In the genomic region with DNA sequence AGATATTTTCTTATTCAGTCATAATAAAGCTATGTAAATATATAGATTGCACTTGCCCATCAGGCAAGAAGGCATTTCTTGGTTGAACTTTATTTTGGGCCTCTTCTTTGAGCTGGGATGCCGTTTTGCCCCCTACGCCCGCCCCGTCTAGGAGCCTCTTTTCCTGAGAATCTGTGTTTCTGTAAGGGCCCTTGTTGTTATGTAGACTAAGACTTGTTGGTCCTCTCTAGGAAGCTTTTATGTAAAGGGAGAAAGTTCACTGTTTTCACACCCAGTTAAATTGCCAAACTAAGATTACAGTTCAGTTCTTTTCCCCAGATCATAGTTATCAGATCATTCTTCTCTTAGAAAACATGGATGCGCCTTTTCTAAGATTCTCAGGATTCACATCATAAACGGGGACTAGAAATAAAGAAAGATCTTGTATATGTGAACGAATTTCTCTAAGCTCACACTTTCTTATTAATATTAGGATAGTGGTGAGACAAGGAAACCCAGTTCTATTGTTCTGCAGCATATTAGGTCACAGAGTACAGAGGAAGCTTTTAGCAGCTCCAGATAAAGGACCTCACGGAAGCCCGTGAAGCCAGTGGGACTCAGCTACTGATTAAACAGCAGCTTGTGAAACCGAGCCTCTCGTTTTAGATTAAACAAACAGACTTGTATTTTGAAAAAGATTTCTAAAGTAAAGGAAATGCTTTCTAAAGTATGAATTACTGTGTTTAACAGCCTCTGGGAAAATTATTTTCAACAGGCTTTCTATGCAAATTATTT, we compare ENCODE assay signal across 4 cellular contexts.
TF ChIP-seq lines count a peak whose summit lies in the region.

No MANE protein-coding gene starts in this region.

TF ChIP-seq in SK-N-SH, 30 proteins besides CTCF, POLR2A, EP300 and RAD21:
- TF ChIP-seq TAF1 (IDR thresholded peaks at IDR 0.05; ENCODE audit: borderline replicate concordance, low read depth, low read length) (no peak), GATA2 (CRISPR knock-in tag; IDR thresholded peaks at IDR 0.05) (peak; percentile 13; the same call in 1 of the 2 replicates), TEAD4 (IDR thresholded peaks at IDR 0.05; ENCODE audit: borderline replicate concordance, insufficient read depth) (no peak), POLR2AphosphoS5 (IDR thresholded peaks at IDR 0.05; ENCODE audit: low read depth, low read length) (no peak), NFIC (IDR thresholded peaks at IDR 0.05; ENCODE audit: borderline replicate concordance) (no peak), GABPA (IDR thresholded peaks at IDR 0.05; ENCODE audit: low read depth) (no peak)

TF ChIP-seq in SK-N-SH treated with all-trans-retinoic acid at 6 μM for 48 hours, 23 proteins besides CTCF, POLR2A, EP300 and RAD21:
- TF ChIP-seq GLIS3 (CRISPR knock-in tag; IDR thresholded peaks at IDR 0.05), result no peak
- no peak for TF ChIP-seq ZFP30 (CRISPR knock-in tag; IDR thresholded peaks at IDR 0.05)
- no peak for TF ChIP-seq TCF4 (CRISPR knock-in tag; IDR thresholded peaks at IDR 0.05; ENCODE audit: borderline replicate concordance)
- no peak for TF ChIP-seq ZNF8 (CRISPR knock-in tag; IDR thresholded peaks at IDR 0.05)
- TF ChIP-seq SNAI2 (CRISPR knock-in tag; IDR thresholded peaks at IDR 0.05), result no peak
- TF ChIP-seq PATZ1 (CRISPR knock-in tag; IDR thresholded peaks at IDR 0.05; ENCODE audit: borderline replicate concordance), result no peak
- TF ChIP-seq ARNTL (CRISPR knock-in tag; IDR thresholded peaks at IDR 0.05; ENCODE audit: borderline replicate concordance, low read depth), result no peak
- TF ChIP-seq, protein P1, sequence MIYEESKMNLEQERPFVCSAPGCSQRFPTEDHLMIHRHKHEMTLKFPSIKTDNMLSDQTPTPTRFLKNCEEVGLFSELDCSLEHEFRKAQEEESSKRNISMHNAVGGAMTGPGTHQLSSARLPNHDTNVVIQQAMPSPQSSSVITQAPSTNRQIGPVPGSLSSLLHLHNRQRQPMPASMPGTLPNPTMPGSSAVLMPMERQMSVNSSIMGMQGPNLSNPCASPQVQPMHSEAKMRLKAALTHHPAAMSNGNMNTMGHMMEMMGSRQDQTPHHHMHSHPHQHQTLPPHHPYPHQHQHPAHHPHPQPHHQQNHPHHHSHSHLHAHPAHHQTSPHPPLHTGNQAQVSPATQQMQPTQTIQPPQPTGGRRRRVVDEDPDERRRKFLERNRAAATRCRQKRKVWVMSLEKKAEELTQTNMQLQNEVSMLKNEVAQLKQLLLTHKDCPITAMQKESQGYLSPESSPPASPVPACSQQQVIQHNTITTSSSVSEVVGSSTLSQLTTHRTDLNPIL (CRISPR knock-in tag; IDR thresholded peaks at IDR 0.05; ENCODE audit: low read depth), result no peak
- TF ChIP-seq ISL1 (CRISPR knock-in tag; IDR thresholded peaks at IDR 0.05), result no peak
- TF ChIP-seq TOX (CRISPR knock-in tag; IDR thresholded peaks at IDR 0.05; ENCODE audit: borderline replicate concordance), result no peak
- no peak for TF ChIP-seq RARB (CRISPR knock-in tag; IDR thresholded peaks at IDR 0.05)
- no peak for TF ChIP-seq ZFP3 (CRISPR knock-in tag; IDR thresholded peaks at IDR 0.05)
- TF ChIP-seq, protein P2, sequence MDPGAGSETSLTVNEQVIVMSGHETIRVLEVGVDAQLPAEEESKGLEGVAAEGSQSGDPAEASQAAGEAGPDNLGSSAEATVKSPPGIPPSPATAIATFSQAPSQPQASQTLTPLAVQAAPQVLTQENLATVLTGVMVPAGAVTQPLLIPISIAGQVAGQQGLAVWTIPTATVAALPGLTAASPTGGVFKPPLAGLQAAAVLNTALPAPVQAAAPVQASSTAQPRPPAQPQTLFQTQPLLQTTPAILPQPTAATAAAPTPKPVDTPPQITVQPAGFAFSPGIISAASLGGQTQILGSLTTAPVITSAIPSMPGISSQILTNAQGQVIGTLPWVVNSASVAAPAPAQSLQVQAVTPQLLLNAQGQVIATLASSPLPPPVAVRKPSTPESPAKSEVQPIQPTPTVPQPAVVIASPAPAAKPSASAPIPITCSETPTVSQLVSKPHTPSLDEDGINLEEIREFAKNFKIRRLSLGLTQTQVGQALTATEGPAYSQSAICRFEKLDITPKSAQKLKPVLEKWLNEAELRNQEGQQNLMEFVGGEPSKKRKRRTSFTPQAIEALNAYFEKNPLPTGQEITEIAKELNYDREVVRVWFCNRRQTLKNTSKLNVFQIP (CRISPR knock-in tag; IDR thresholded peaks at IDR 0.05; ENCODE audit: borderline replicate concordance, low read depth), result no peak
- no peak for TF ChIP-seq PPARA (CRISPR knock-in tag; IDR thresholded peaks at IDR 0.05; ENCODE audit: borderline replicate concordance)

TF ChIP-seq in H1, 55 proteins besides CTCF, POLR2A, EP300 and RAD21:
- no peak for TF ChIP-seq SIX5 (IDR thresholded peaks at IDR 0.05; ENCODE audit: low read depth, low read length)
- TF ChIP-seq RFX5 (IDR thresholded peaks at IDR 0.05; ENCODE audit: borderline replicate concordance, low read depth, low read length), result no peak
- no peak for TF ChIP-seq TEAD4 (IDR thresholded peaks at IDR 0.05; ENCODE audit: low read depth, low read length)
- no peak for TF ChIP-seq SUZ12 (IDR thresholded peaks at IDR 0.05; ENCODE audit: low read length)
- no peak for TF ChIP-seq RXRA (IDR thresholded peaks at IDR 0.05; ENCODE audit: insufficient read depth, low read depth, low read length)
- no peak for TF ChIP-seq ASH2L (IDR thresholded peaks at IDR 0.05; ENCODE audit: low read length)
- no peak for TF ChIP-seq CREB1 (IDR thresholded peaks at IDR 0.05)
- TF ChIP-seq, protein P3, sequence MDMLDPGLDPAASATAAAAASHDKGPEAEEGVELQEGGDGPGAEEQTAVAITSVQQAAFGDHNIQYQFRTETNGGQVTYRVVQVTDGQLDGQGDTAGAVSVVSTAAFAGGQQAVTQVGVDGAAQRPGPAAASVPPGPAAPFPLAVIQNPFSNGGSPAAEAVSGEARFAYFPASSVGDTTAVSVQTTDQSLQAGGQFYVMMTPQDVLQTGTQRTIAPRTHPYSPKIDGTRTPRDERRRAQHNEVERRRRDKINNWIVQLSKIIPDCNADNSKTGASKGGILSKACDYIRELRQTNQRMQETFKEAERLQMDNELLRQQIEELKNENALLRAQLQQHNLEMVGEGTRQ (IDR thresholded peaks at IDR 0.05; ENCODE audit: low read length), result no peak
- no peak for TF ChIP-seq PHF8 (conservative IDR thresholded peaks at IDR 0.05; ENCODE audit: low read depth, low read length)
- no peak for TF ChIP-seq BRCA1 (IDR thresholded peaks at IDR 0.05; ENCODE audit: low read depth, low read length)
- TF ChIP-seq, protein P4, sequence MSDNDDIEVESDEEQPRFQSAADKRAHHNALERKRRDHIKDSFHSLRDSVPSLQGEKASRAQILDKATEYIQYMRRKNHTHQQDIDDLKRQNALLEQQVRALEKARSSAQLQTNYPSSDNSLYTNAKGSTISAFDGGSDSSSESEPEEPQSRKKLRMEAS (IDR thresholded peaks at IDR 0.05), result no peak
- no peak for TF ChIP-seq YY1 (IDR thresholded peaks at IDR 0.05; ENCODE audit: low read depth, low read length)
- no peak for TF ChIP-seq POU5F1 (IDR thresholded peaks at IDR 0.05; ENCODE audit: low read depth, low read length)
- TF ChIP-seq NANOG (IDR thresholded peaks at IDR 0.05; ENCODE audit: insufficient read depth, low read depth, low read length, poor library complexity, severe bottlenecking), result no peak
- TF ChIP-seq KDM4A (IDR thresholded peaks at IDR 0.05; ENCODE audit: low read depth, low read length, severe bottlenecking), result no peak
- TF ChIP-seq KDM1A (IDR thresholded peaks at IDR 0.05; ENCODE audit: borderline replicate concordance, low read length), result no peak

TF ChIP-seq in liver, 16 proteins besides CTCF, POLR2A, EP300 and RAD21:
- TF ChIP-seq, protein P5, sequence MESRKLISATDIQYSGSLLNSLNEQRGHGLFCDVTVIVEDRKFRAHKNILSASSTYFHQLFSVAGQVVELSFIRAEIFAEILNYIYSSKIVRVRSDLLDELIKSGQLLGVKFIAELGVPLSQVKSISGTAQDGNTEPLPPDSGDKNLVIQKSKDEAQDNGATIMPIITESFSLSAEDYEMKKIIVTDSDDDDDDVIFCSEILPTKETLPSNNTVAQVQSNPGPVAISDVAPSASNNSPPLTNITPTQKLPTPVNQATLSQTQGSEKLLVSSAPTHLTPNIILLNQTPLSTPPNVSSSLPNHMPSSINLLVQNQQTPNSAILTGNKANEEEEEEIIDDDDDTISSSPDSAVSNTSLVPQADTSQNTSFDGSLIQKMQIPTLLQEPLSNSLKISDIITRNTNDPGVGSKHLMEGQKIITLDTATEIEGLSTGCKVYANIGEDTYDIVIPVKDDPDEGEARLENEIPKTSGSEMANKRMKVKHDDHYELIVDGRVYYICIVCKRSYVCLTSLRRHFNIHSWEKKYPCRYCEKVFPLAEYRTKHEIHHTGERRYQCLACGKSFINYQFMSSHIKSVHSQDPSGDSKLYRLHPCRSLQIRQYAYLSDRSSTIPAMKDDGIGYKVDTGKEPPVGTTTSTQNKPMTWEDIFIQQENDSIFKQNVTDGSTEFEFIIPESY (IDR thresholded peaks at IDR 0.05), result no peak
- TF ChIP-seq SP1 (IDR thresholded peaks at IDR 0.05) (peak; percentile 42), FOXA2 (IDR thresholded peaks at IDR 0.05) (no peak), HNF4G (IDR thresholded peaks at IDR 0.05) (no peak), YY1 (IDR thresholded peaks at IDR 0.05) (peak; percentile 32), NR2F2 (IDR thresholded peaks at IDR 0.05) (no peak), JUND (IDR thresholded peaks at IDR 0.05) (no peak), RXRA (IDR thresholded peaks at IDR 0.05) (peak; percentile 26 to 35), FOXA1 (IDR thresholded peaks at IDR 0.05) (no peak), REST (IDR thresholded peaks at IDR 0.05) (no peak), TAF1 (conservative IDR thresholded peaks at IDR 0.05) (peak; percentile 24), GABPA (IDR thresholded peaks at IDR 0.05 in 1 of 2, conservative IDR thresholded peaks at IDR 0.05 in 1 of 2) (peak in 1 of 2 donors; percentile 18), EGR1 (IDR thresholded peaks at IDR 0.05; ENCODE audit: low read depth in 2 of 2) (no peak), HNF4A (conservative IDR thresholded peaks at IDR 0.05) (peak in 1 of 2 donors; percentile 48)
- TF ChIP-seq, protein P4 (IDR thresholded peaks at IDR 0.05), result no peak
- TF ChIP-seq, protein P6, sequence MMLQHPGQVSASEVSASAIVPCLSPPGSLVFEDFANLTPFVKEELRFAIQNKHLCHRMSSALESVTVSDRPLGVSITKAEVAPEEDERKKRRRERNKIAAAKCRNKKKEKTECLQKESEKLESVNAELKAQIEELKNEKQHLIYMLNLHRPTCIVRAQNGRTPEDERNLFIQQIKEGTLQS (IDR thresholded peaks at IDR 0.05), result peak; percentile 23
TF ChIP-seq in liver: peak in this region for 7.
